Comparison of ENCODE assay signal across 8 cellular contexts in the genomic region with DNA sequence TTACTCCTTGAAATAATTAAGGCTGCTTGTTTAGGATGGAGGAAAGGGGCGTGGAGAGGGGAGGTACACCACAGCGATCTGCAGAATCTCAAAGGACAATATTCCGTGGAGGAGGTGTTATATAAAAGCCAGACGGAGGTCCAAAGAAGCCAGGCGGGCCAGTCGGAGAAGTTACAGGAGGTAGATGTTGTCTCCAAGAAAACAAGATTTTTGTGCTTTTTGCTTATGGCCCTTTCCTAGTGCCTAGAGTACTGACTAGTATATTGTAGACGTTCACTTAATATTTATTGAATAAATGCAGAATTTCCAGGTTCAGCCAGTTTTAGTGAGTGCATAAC. TPM values are rescaled to one million over a fixed set of nuclear protein-coding genes. Genes with fewer than 3 reads are reported as not detected.
DNase-seq lines count a peak whose midpoint lies in the region; ATAC-seq and TF ChIP-seq lines count a peak whose summit lies in the region.

No MANE protein-coding gene starts in this region.

- H3K27me3 Mint-ChIP-seq in type B pancreatic cell: peaks cover 4% of the 10 kb centered on the region

- no peak for TF ChIP-seq POLR2A in body of pancreas (IDR thresholded peaks at IDR 0.05)

- DNase-seq in cardiac muscle cell (ENCODE audit: low read depth in 1 of 2, low spot score in 1 of 2) (peak in 1 of 2 donors; percentile 35), Right ventricle myocardium inferior (ENCODE audit: missing footprints) (no peak), body of pancreas (no peak), lower lobe of right lung (no peak), type B pancreatic cell (ENCODE audit: extremely low spot score, unreplicated experiment) (no peak), DMS 273 treated with DMSO at 0.1 percent for 48 hours (lab: John Stamatoyannopoulos, UW) (no peak), dermis blood vessel endothelial cell (no peak)

- peak overlapping the region; percentile 95 for H3K4me3 ChIP-seq in cardiac muscle cell
- H3K4me3 ChIP-seq in body of pancreas: peak overlapping the region in 1 of 2 donors; percentile 74
- H3K4me3 ChIP-seq in lower lobe of right lung: peak overlapping the region; percentile 79

- no peaks in the 10 kb centered on the region for H3K9me3 Mint-ChIP-seq in type B pancreatic cell

- peaks cover 11% of the 10 kb centered on the region for H3K36me3 Mint-ChIP-seq in type B pancreatic cell

- H3K36me3 ChIP-seq in cardiac muscle cell (no peaks in the 10 kb centered on the region), body of pancreas (replicated peaks in 1 of 2; ENCODE audit: insufficient read depth in 1 of 2, low read depth in 2 of 2) (no peaks in the 10 kb centered on the region), lower lobe of right lung (no peaks in the 10 kb centered on the region)

- no peak for TF ChIP-seq CTCF in cardiac muscle cell (IDR thresholded peaks at IDR 0.05; ENCODE audit: low read depth, low read length)
- TF ChIP-seq CTCF in body of pancreas (IDR thresholded peaks at IDR 0.05): no peak
- no peak for TF ChIP-seq CTCF in lower lobe of right lung (IDR thresholded peaks at IDR 0.05)
- no peak for TF ChIP-seq CTCF in type B pancreatic cell (conservative IDR thresholded peaks at IDR 0.05)

- H3K27me3 ChIP-seq in cardiac muscle cell (peaks cover 3% of the 10 kb centered on the region), body of pancreas (no peaks in the 10 kb centered on the region), lower lobe of right lung (ENCODE audit: low read depth) (no peaks in the 10 kb centered on the region)

- intact Hi-C loops in Right ventricle myocardium inferior (cut with DNase I) (no loop called here), body of pancreas (cut with DNase I) (no loop called here), lower lobe of right lung (cut with DNase I) (no loop called here)

- peaks cover 28% of the 10 kb centered on the region for H3K4me1 Mint-ChIP-seq in type B pancreatic cell (ENCODE audit: unreplicated experiment)

- no peak overlapping the region for H3K27ac ChIP-seq in cardiac muscle cell
- H3K27ac ChIP-seq in body of pancreas: peak overlapping the region; percentile 57 to 84 (median 73)
- peak overlapping the region; percentile 68 for H3K27ac ChIP-seq in lower lobe of right lung

- H3K4me1 ChIP-seq in cardiac muscle cell (ENCODE audit: low read depth): no peaks in the 10 kb centered on the region
- H3K4me1 ChIP-seq in body of pancreas: peaks cover 24% of the 10 kb centered on the region
- H3K4me1 ChIP-seq in lower lobe of right lung: peaks cover 14% of the 10 kb centered on the region

- ATAC-seq in Right ventricle myocardium inferior (no peak), body of pancreas (no peak), lower lobe of right lung (no peak), HG03460 (IDR thresholded peaks at IDR 0.05; ENCODE audit: unreplicated experiment) (no peak)

- no peaks in the 10 kb centered on the region for H3K9me3 ChIP-seq in cardiac muscle cell (ENCODE audit: low read depth)
- no peaks in the 10 kb centered on the region for H3K9me3 ChIP-seq in body of pancreas
- no peaks in the 10 kb centered on the region for H3K9me3 ChIP-seq in lower lobe of right lung

- 2 to 11% methylated on average over 7 of the region's 7 CpGs for WGBS in body of pancreas, 2 donors

- H3K27ac Mint-ChIP-seq in type B pancreatic cell: peak overlapping the region; percentile 87

- H3K4me3 Mint-ChIP-seq in type B pancreatic cell: peak overlapping the region; percentile 94

RNA-seq across cellular contexts. Expression of a gene that starts 0.8 kb away (rescaled TPM):
- total RNA-seq in cardiac muscle cell (8.2 and 10.4 TPM in 2 replicates), Right ventricle myocardium inferior (5.0 TPM), body of pancreas (10 to 100 TPM; 12.2 to 16.9 TPM), lower lobe of right lung (10.6 TPM), type B pancreatic cell (ENCODE audit: low replicate concordance) (18.2 and 19.0 TPM in 2 replicates), dermis blood vessel endothelial cell (33.5 and 40.4 TPM in 2 replicates)
- 19.2 and 25.7 TPM in 2 replicates for polyA plus RNA-seq in cardiac muscle cell

RNA-seq across cellular contexts. Expression of a gene that starts 57.2 kb away (rescaled TPM):
- total RNA-seq in cardiac muscle cell: not detected in 2 replicates
- polyA plus RNA-seq in cardiac muscle cell: not detected in 2 replicates
- not detected for total RNA-seq in Right ventricle myocardium inferior
- total RNA-seq in body of pancreas: not detected
- not detected for total RNA-seq in lower lobe of right lung
- total RNA-seq in type B pancreatic cell (ENCODE audit: low replicate concordance): not detected in 2 replicates
- total RNA-seq in dermis blood vessel endothelial cell: not detected in 2 replicates
